In genomic region chr11:73995247-73995646, GRCh38 we compare ENCODE assay signal across 8 cellular contexts. TPM values are rescaled to one million over a fixed set of nuclear protein-coding genes. Genes with fewer than 3 reads are reported as not detected.
DNase-seq lines count a peak whose midpoint lies in the region; ATAC-seq and TF ChIP-seq lines count a peak whose summit lies in the region.

No MANE protein-coding gene starts in this region.

- H3K36me3 ChIP-seq in transverse colon (no peaks in the 10 kb centered on the region), thyroid gland (no peaks in the 10 kb centered on the region)

- H3K27me3 ChIP-seq in transverse colon = no peaks in the 10 kb centered on the region
- no peaks in the 10 kb centered on the region for H3K27me3 ChIP-seq in thyroid gland

- H3K4me1 ChIP-seq in transverse colon = peaks cover 3 to 21% (median 5%) of the 10 kb centered on the region in 4 donors
- H3K4me1 ChIP-seq in thyroid gland = peaks cover 6 to 7% of the 10 kb centered on the region in 2 donors

- no peaks in the 10 kb centered on the region for H3K9me3 Mint-ChIP-seq in activated naive CD8-positive, alpha-beta T cell treated with anti-CD3 and anti-CD28 coated beads, Interleukin-2, amount 50 U/mL, for 24 hours

- peak overlapping the region; percentile 32 to 58 (median 42) for H3K27ac ChIP-seq in transverse colon
- no peak overlapping the region for H3K27ac ChIP-seq in thyroid gland

- H3K4me1 Mint-ChIP-seq in activated naive CD8-positive, alpha-beta T cell treated with anti-CD3 and anti-CD28 coated beads, Interleukin-2, amount 50 U/mL, for 24 hours = peaks cover 89% of the 10 kb centered on the region

- H3K27me3 Mint-ChIP-seq in activated naive CD8-positive, alpha-beta T cell treated with anti-CD3 and anti-CD28 coated beads, Interleukin-2, amount 50 U/mL, for 24 hours = no peaks in the 10 kb centered on the region

- 64 to 77% methylated on average over 2 of the region's 2 CpGs for WGBS in transverse colon (ENCODE audit: low coverage in 1 of 2), 2 donors
- 61 to 80% methylated on average over 2 of the region's 2 CpGs for WGBS in thyroid gland, 2 donors

- peak overlapping the region; percentile 53 for H3K4me3 Mint-ChIP-seq in activated naive CD8-positive, alpha-beta T cell treated with anti-CD3 and anti-CD28 coated beads, Interleukin-2, amount 50 U/mL, for 24 hours

- H3K27ac Mint-ChIP-seq in activated naive CD8-positive, alpha-beta T cell treated with anti-CD3 and anti-CD28 coated beads, Interleukin-2, amount 50 U/mL, for 24 hours = peak overlapping the region; percentile 92

- H3K4me3 ChIP-seq in transverse colon = no peak overlapping the region
- H3K4me3 ChIP-seq in thyroid gland (replicated peaks in 1 of 3) = no peak overlapping the region

- ATAC-seq in activated naive CD8-positive, alpha-beta T cell treated with anti-CD3 and anti-CD28 coated beads, Interleukin-2, amount 50 U/mL, for 24 hours = peak; percentile 78

- TF ChIP-seq CTCF in transverse colon (IDR thresholded peaks at IDR 0.05) (no peak), thyroid gland (IDR thresholded peaks at IDR 0.05) (no peak)

- in situ Hi-C loops in transverse colon (cut with MboI; ENCODE audit: low pct_ligation_motif_present in 1 of 4, low pct_unique_long_range_greater_than_20kb in 1 of 4, low sequenced_read_pairs in 3 of 4) = no loop called here

- TF ChIP-seq POLR2A in transverse colon (IDR thresholded peaks at IDR 0.05) (no peak), thyroid gland (IDR thresholded peaks at IDR 0.05) (no peak)

- peak; percentile 1 for DNase-seq in activated naive CD4-positive, alpha-beta T cell treated with Interleukin-2 at 50 U/mL for 16 hours
- no peak for DNase-seq in activated naive CD4-positive, alpha-beta T cell treated with anti-CD3 and anti-CD28 coated beads, Interleukin-2, amount 50 U/mL, for 16 hours
- DNase-seq in KG1 (lab: John Stamatoyannopoulos, UW) (peak; percentile 26), transverse colon (no peak), NCI-H1694 treated with DMSO at 0.1 percent for 48 hours (lab: John Stamatoyannopoulos, UW) (no peak), thyroid gland (no peak), hippocampal formation (lab: John Stamatoyannopoulos, UW) (no peak)
- no peak for DNase-seq in activated naive CD8-positive, alpha-beta T cell treated with anti-CD3 and anti-CD28 coated beads, Interleukin-2, amount 50 U/mL, for 24 hours

- H3K36me3 Mint-ChIP-seq in activated naive CD8-positive, alpha-beta T cell treated with anti-CD3 and anti-CD28 coated beads, Interleukin-2, amount 50 U/mL, for 24 hours (ENCODE audit: low read depth) = no peaks in the 10 kb centered on the region

- intact Hi-C loops in transverse colon (cut with DNase I; ENCODE audit: low total_unique reads) = no loop called here
- intact Hi-C loops in thyroid gland (cut with DNase I) = no loop called here

- H3K9me3 ChIP-seq in transverse colon (no peaks in the 10 kb centered on the region), thyroid gland (no peaks in the 10 kb centered on the region)

- no peak for TF ChIP-seq EP300 in transverse colon (IDR thresholded peaks at IDR 0.05; ENCODE audit: low read depth)

RNA-seq across cellular contexts. Expression of gene UCP2, which starts 12.6 kb away (rescaled TPM):
- total RNA-seq in transverse colon (10 to 100 TPM; 36.7 to 57.6 (median 39.6) TPM), thyroid gland (10 to 100 TPM; 41.4 to 97.0 (median 52.5) TPM)

RNA-seq across cellular contexts. Expression of gene UCP3, which starts 13.6 kb away (rescaled TPM):
- total RNA-seq in transverse colon = 1 to 10 TPM; 1.3 to 7.6 (median 3.1) TPM
- 1 to 10 TPM; 3.1 to 3.6 (median 3.4) TPM for total RNA-seq in thyroid gland

RNA-seq across cellular contexts. Expression of gene DNAJB13, which starts 44.4 kb away (rescaled TPM):
- total RNA-seq in transverse colon = not detected
- under 1 TPM in 1 of 4 donors, not detected in 3; 0.75 TPM for total RNA-seq in thyroid gland

Comparison
In these comparisons a context has a peak if more than half of its experiments do, and no peak if none do; other contexts are left out.
1. DNase-seq: peak in activated naive CD4-positive, alpha-beta T cell treated with Interleukin-2 at 50 U/mL for 16 hours (single experiment) and KG1 (single experiment); none in activated naive CD4-positive, alpha-beta T cell treated with anti-CD3 and anti-CD28 coated beads, Interleukin-2, amount 50 U/mL, for 16 hours (single experiment), activated naive CD8-positive, alpha-beta T cell treated with anti-CD3 and anti-CD28 coated beads, Interleukin-2, amount 50 U/mL, for 24 hours (single experiment), transverse colon (single experiment), NCI-H1694 treated with DMSO at 0.1 percent for 48 hours (single experiment), thyroid gland (0 of 2) and hippocampal formation (0 of 2).
2. H3K27ac ChIP-seq: peak in transverse colon (4 of 4); none in thyroid gland (0 of 3).